Comparison of ENCODE assay signal across 8 cellular contexts in the genomic region with DNA sequence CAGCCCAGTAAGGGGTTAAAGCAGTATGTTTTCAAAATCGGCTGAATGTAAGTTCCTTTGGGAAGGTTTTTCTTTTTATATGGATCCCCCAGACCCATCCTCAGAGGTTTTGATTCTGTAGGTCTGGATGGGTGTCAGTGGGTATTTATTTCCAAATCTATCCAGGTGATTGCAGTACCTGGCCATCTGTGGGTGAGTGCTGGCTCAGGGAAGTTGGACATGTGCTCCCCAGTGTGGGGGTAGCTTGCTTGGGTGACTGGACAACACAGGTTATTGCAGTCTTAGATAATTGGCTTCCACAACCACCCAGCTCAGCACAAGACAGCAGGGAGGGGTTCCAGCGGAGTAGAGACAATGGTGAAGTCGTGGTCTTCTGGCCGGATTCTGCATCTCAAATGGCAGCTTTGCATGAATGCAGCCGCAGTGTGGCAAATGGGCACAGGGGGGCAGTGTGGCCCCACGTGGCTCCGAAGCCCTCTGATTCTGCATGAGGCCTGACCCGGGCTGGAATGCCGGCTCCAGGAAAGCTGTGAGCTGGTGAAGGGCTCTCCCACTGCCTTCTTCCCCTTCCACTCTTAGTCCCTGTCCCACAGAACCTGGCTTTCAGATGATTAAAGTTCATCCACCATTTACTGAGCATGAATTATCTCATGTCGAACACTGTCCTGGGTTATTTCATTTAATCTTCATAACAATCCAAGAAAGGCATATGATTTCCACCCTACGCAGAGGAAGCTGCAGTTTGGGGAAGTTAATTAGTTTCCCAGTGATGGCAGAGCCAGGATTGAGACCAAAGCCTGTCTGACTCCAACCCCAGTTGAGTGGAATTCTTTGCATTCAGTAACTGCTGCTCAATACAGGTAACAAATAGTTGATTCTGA.
DNase-seq lines count a peak whose midpoint lies in the region; ATAC-seq and TF ChIP-seq lines count a peak whose summit lies in the region.

No MANE protein-coding gene starts in this region.

- TF ChIP-seq EP300 in transverse colon (IDR thresholded peaks at IDR 0.05; ENCODE audit: low read depth), result no peak

- in situ Hi-C loops in transverse colon (cut with MboI; ENCODE audit: low pct_ligation_motif_present in 1 of 4, low pct_unique_long_range_greater_than_20kb in 1 of 4, low sequenced_read_pairs in 3 of 4), result loop anchor here (5.0 to 25.0 kb wide), 5 partner anchors 286 to 568 kb away; no protein-coding TSS in a partner anchor

- H3K4me1 Mint-ChIP-seq in glutamatergic neuron (ENCODE audit: low read depth, unreplicated experiment), result no peaks in the 10 kb centered on the region

- no peak for TF ChIP-seq POLR2A in transverse colon (IDR thresholded peaks at IDR 0.05)

- H3K27me3 ChIP-seq in BE2C (no peaks in the 10 kb centered on the region), SJCRH30 (no peaks in the 10 kb centered on the region), transverse colon (no peaks in the 10 kb centered on the region)

- WGBS in transverse colon (ENCODE audit: low coverage in 1 of 2), 2 donors, result 18 to 19% methylated on average over 7 to 11 of the region's 11 CpGs

- no peaks in the 10 kb centered on the region for H3K27me3 Mint-ChIP-seq in glutamatergic neuron (ENCODE audit: unreplicated experiment)

- TF ChIP-seq CTCF in BE2C (IDR thresholded peaks at IDR 0.05; ENCODE audit: low read depth, low read length) (peak; percentile 95), glutamatergic neuron (IDR thresholded peaks at IDR 0.05; ENCODE audit: partially characterized antibody, unreplicated experiment) (peak; percentile 82), transverse colon (IDR thresholded peaks at IDR 0.05) (peak; percentile 94 to 96 (median 94))

- intact Hi-C loops in transverse colon (cut with DNase I; ENCODE audit: low total_unique reads), result loop anchor here (2.0 kb wide), 1 partner anchor 286 kb away; no protein-coding TSS in a partner anchor

- no peak overlapping the region for H3K27ac Mint-ChIP-seq in glutamatergic neuron (ENCODE audit: unreplicated experiment)

- ATAC-seq in GM19328 (IDR thresholded peaks at IDR 0.05; ENCODE audit: unreplicated experiment), result peak; percentile 68

- no peaks in the 10 kb centered on the region for H3K36me3 Mint-ChIP-seq in glutamatergic neuron (ENCODE audit: unreplicated experiment)

- H3K9me3 ChIP-seq in BE2C (no peaks in the 10 kb centered on the region), SJCRH30 (replicated peaks) (no peaks in the 10 kb centered on the region), transverse colon (no peaks in the 10 kb centered on the region)

- H3K4me1 ChIP-seq in BE2C (no peaks in the 10 kb centered on the region), SJCRH30 (no peaks in the 10 kb centered on the region), transverse colon (peaks cover 0 to 8% (median 3%) of the 10 kb centered on the region in 4 donors)

- H3K9me3 Mint-ChIP-seq in glutamatergic neuron (ENCODE audit: unreplicated experiment), result no peaks in the 10 kb centered on the region

- H3K27ac ChIP-seq in SJCRH30 (no peak overlapping the region), transverse colon (no peak overlapping the region)

- H3K36me3 ChIP-seq in BE2C (no peaks in the 10 kb centered on the region), SJCRH30 (no peaks in the 10 kb centered on the region), transverse colon (no peaks in the 10 kb centered on the region)

- H3K4me3 ChIP-seq in BE2C (ENCODE audit: low read depth, low read length) (no peak overlapping the region), SJCRH30 (no peak overlapping the region), transverse colon (no peak overlapping the region)

- peak; percentile 84 for DNase-seq in BE2C
- DNase-seq in LHCN-M2 (ENCODE audit: low read depth), result peak; percentile 74
- DNase-seq in SJCRH30, result peak; percentile 65 to 83
- peak; percentile 40 to 63 (median 48) for DNase-seq in activated naive CD4-positive, alpha-beta T cell (lab: John Stamatoyannopoulos, UW)
- DNase-seq in glutamatergic neuron, result peak; percentile 93
- DNase-seq in pons (ENCODE audit: low spot score), result peak; percentile 73
- peak; percentile 85 for DNase-seq in transverse colon

- no peak overlapping the region for H3K4me3 Mint-ChIP-seq in glutamatergic neuron (ENCODE audit: unreplicated experiment)
